Comparison of ENCODE assay signal across 16 cellular contexts in the genomic region with DNA sequence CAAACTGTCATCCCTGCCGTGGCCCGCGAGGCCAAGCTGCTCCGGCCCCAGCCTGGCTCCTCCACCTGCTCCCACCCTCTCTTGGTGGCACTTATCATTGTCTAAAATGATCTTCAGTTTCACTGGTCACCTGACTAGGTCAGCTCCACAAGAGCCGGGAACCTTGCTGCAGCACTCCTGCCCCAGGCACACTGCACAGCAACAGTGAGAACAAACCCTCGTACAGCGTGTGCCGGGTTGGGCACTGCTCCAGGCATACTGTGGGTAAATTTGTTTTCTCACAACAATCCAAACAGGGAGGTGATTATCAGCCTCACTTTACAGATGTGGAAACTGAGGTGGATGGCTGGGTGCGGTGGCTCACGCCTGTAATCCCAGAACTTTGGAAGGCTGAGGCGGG. TPM values are rescaled to one million over a fixed set of nuclear protein-coding genes. Genes with fewer than 3 reads are reported as not detected.
DNase-seq lines count a peak whose midpoint lies in the region; ATAC-seq and TF ChIP-seq lines count a peak whose summit lies in the region.
"Had no signal": no experiment of that assay in that cellular context is flagged by ENCODE, and none has a peak within 500 bp of the region (broad histone marks: within the 10 kb centered on the region; RNA-seq: fewer than 3 reads in every experiment).

No MANE protein-coding gene starts in this region.

- intact Hi-C loops in Right ventricle myocardium inferior (cut with DNase I), result no loop called here
- intact Hi-C loops in cardiac septum (cut with DNase I), result no loop called here
- intact Hi-C loops in dendritic cell treated with granulocyte-macrophage colony-stimulating factor and Interleukin-4, amounts not matched to agents 40 ng/mL and 50 ng/mL, for 4 days (cut with micrococcal nuclease), result no loop called here

- H3K27me3 Mint-ChIP-seq in dendritic cell treated with granulocyte-macrophage colony-stimulating factor and Interleukin-4, amounts not matched to agents 40 ng/mL and 50 ng/mL, for 4 days, result no peaks in the 10 kb centered on the region

- peaks cover 80% of the 10 kb centered on the region for H3K4me1 Mint-ChIP-seq in dendritic cell treated with granulocyte-macrophage colony-stimulating factor and Interleukin-4, amounts not matched to agents 40 ng/mL and 50 ng/mL, for 4 days (ENCODE audit: low read depth)
- peaks cover 63% of the 10 kb centered on the region for H3K4me1 Mint-ChIP-seq in stimulated activated effector memory CD8-positive, alpha-beta T cell treated with anti-CD3 and anti-CD28 coated beads, Interleukin-12 subunit alpha, Interleukin-12 subunit beta, amount 100 ng/mL, for 72 hours
- H3K4me1 Mint-ChIP-seq: nephron had no signal

- peak overlapping the region; percentile 78 for H3K27ac Mint-ChIP-seq in dendritic cell treated with granulocyte-macrophage colony-stimulating factor and Interleukin-4, amounts not matched to agents 40 ng/mL and 50 ng/mL, for 4 days
- H3K27ac Mint-ChIP-seq in stimulated activated effector memory CD8-positive, alpha-beta T cell treated with anti-CD3 and anti-CD28 coated beads, Interleukin-12 subunit alpha, Interleukin-12 subunit beta, amount 100 ng/mL, for 72 hours, result peak overlapping the region; percentile 91
- H3K27ac Mint-ChIP-seq: nephron had no signal

- H3K4me3 ChIP-seq in LNCaP clone FGC (ENCODE audit: low read depth, low read length), result no peak overlapping the region

- H3K9me3 Mint-ChIP-seq in dendritic cell treated with granulocyte-macrophage colony-stimulating factor and Interleukin-4, amounts not matched to agents 40 ng/mL and 50 ng/mL, for 4 days, result no peaks in the 10 kb centered on the region
- H3K9me3 Mint-ChIP-seq in stimulated activated effector memory CD8-positive, alpha-beta T cell treated with anti-CD3 and anti-CD28 coated beads, Interleukin-12 subunit alpha, Interleukin-12 subunit beta, amount 100 ng/mL, for 72 hours, result no peaks in the 10 kb centered on the region
- H3K9me3 Mint-ChIP-seq: nephron had no signal

- no peak overlapping the region for H3K4me3 Mint-ChIP-seq in dendritic cell treated with granulocyte-macrophage colony-stimulating factor and Interleukin-4, amounts not matched to agents 40 ng/mL and 50 ng/mL, for 4 days
- peak overlapping the region; percentile 51 for H3K4me3 Mint-ChIP-seq in stimulated activated effector memory CD8-positive, alpha-beta T cell treated with anti-CD3 and anti-CD28 coated beads, Interleukin-12 subunit alpha, Interleukin-12 subunit beta, amount 100 ng/mL, for 72 hours
- H3K4me3 Mint-ChIP-seq: nephron had no signal

- TF ChIP-seq CTCF in LNCaP clone FGC (IDR thresholded peaks at IDR 0.05; ENCODE audit: control insufficient read depth, extremely low read depth, insufficient read depth), result no peak

- H3K36me3 Mint-ChIP-seq in dendritic cell treated with granulocyte-macrophage colony-stimulating factor and Interleukin-4, amounts not matched to agents 40 ng/mL and 50 ng/mL, for 4 days (ENCODE audit: low read depth), result peaks cover 100% of the 10 kb centered on the region
- H3K36me3 Mint-ChIP-seq in stimulated activated effector memory CD8-positive, alpha-beta T cell treated with anti-CD3 and anti-CD28 coated beads, Interleukin-12 subunit alpha, Interleukin-12 subunit beta, amount 100 ng/mL, for 72 hours, result peaks cover 100% of the 10 kb centered on the region

- DNase-seq in Right ventricle myocardium inferior (ENCODE audit: missing footprints) (no peak), cardiac septum (ENCODE audit: low spot score) (no peak), LNCaP clone FGC (ENCODE audit: low read depth) (peak; percentile 30), SIG-M5 (lab: John Stamatoyannopoulos, UW) (no peak)
- no peak for DNase-seq in stimulated activated effector memory CD8-positive, alpha-beta T cell treated with anti-CD3 and anti-CD28 coated beads, Interleukin-12 subunit alpha, Interleukin-12 subunit beta, amount 100 ng/mL, for 72 hours (ENCODE audit: low spot score in 2 of 2)
- DNase-seq: AML-193, cerebellar nuclear complex, DMS153, foreskin keratinocyte, KBM-7, NCI-H1436, NCI-H510A had no signal

- ATAC-seq in Right ventricle myocardium inferior (peak; percentile 36), HG03196 (IDR thresholded peaks at IDR 0.05; ENCODE audit: unreplicated experiment) (no peak)
- ATAC-seq in stimulated activated effector memory CD8-positive, alpha-beta T cell treated with anti-CD3 and anti-CD28 coated beads, Interleukin-12 subunit alpha, Interleukin-12 subunit beta, amount 100 ng/mL, for 72 hours, result no peak
- ATAC-seq in activated CD4-positive, CD25-positive, alpha-beta regulatory T cell treated with anti-CD3 and anti-CD28 coated beads, Interleukin-2, amount 50 U/mL, for 24 hours, result no peak
- ATAC-seq: foreskin keratinocyte had no signal

RNA-seq across cellular contexts. Expression of a gene that starts 8.9 kb away (rescaled TPM):
- total RNA-seq in Right ventricle myocardium inferior (16.7 TPM), cardiac septum (10.2 TPM)

RNA-seq across cellular contexts. Expression of a gene that starts 11.5 kb away (rescaled TPM):
- total RNA-seq in Right ventricle myocardium inferior, result 6.1 TPM
- total RNA-seq in cardiac septum, result 4.1 TPM

RNA-seq across cellular contexts. Expression of a gene that starts 33.8 kb away (rescaled TPM):
- total RNA-seq in Right ventricle myocardium inferior, result 36.3 TPM
- total RNA-seq in cardiac septum, result 39.6 TPM

RNA-seq across cellular contexts. Expression of a gene that starts 46.3 kb away (rescaled TPM):
- total RNA-seq in Right ventricle myocardium inferior (44.4 TPM), cardiac septum (37.4 TPM)
